Comparison of ENCODE assay signal across 8 cellular contexts in genomic region chr7:24821045-24821853, GRCh38.
DNase-seq lines count a peak whose midpoint lies in the region; ATAC-seq and TF ChIP-seq lines count a peak whose summit lies in the region.

No MANE protein-coding gene starts in this region.

- H3K27me3 ChIP-seq in DND-41 (ENCODE audit: insufficient read depth, low read length, poor library complexity) = no peaks in the 10 kb centered on the region

- H3K4me1 ChIP-seq in DND-41 (ENCODE audit: insufficient read depth, low read length) = peaks cover 36% of the 10 kb centered on the region

- DNase-seq in DND-41 (peak; percentile 94), HT1080 (ENCODE audit: low read depth) (peak; percentile 99), T-helper 9 cell (peak; percentile 62), astrocyte of the cerebellum (ENCODE audit: low read depth) (peak; percentile 73), left lobe of liver (ENCODE audit: low spot score) (no peak), OCI-M2 (lab: John Stamatoyannopoulos, UW; ENCODE audit: unreplicated experiment) (no peak)
- peak; percentile 60 to 64 for DNase-seq in stimulated activated CD8-positive, alpha-beta memory T cell treated with anti-CD3 and anti-CD28 coated beads, Interleukin-2, amount 100 ng/mL, for 1 hour (ENCODE audit: low read depth in 2 of 2)

- peaks cover 27% of the 10 kb centered on the region for H3K36me3 ChIP-seq in DND-41 (ENCODE audit: insufficient read depth, low read length)

- H3K79me2 ChIP-seq in DND-41 (ENCODE audit: insufficient read depth, low read length) = no peaks in the 10 kb centered on the region

- peak overlapping the region; percentile 85 for H3K27ac ChIP-seq in DND-41 (ENCODE audit: low read length)

- in situ Hi-C loops in astrocyte of the cerebellum (cut with HindIII; ENCODE audit: low sequenced_read_pairs) = loop anchor here (25.0 kb wide), 1 partner anchor 241 kb away; no protein-coding TSS in a partner anchor

- H3K4me3 ChIP-seq in DND-41 (ENCODE audit: low read depth in 1 of 2, low read length in 2 of 2) (no peak overlapping the region), astrocyte of the cerebellum (ENCODE audit: low read depth, low read length) (no peak overlapping the region)

- H3K9me3 ChIP-seq in DND-41 (ENCODE audit: insufficient read depth, low read length, severe bottlenecking) = no peaks in the 10 kb centered on the region

- peak; percentile 90 for ATAC-seq in DND-41 (ENCODE audit: insufficient read depth, low read depth)
- ATAC-seq in GM21423 (IDR thresholded peaks at IDR 0.05; ENCODE audit: unreplicated experiment) = peak; percentile 83
- peak; percentile 21 for ATAC-seq in left lobe of liver

- H2AFZ ChIP-seq in DND-41 (ENCODE audit: low read depth, low read length) = no peak overlapping the region

- TF ChIP-seq CTCF in DND-41 (IDR thresholded peaks at IDR 0.05; ENCODE audit: borderline replicate concordance, extremely low read depth, low read length, poor library complexity, severe bottlenecking) (peak; percentile 35), astrocyte of the cerebellum (IDR thresholded peaks at IDR 0.05; ENCODE audit: low read depth, low read length, missing control alignments) (peak; percentile 54)

- 0 out of 2 replicates have a peak, but pooled peaks cover 4% of the 10 kb centered on the region for H4K20me1 ChIP-seq in DND-41 (ENCODE audit: insufficient read depth, low read length)

- peak overlapping the region; percentile 61 for H3K4me2 ChIP-seq in DND-41 (ENCODE audit: insufficient read depth, low read length)

- H3K9ac ChIP-seq in DND-41 (ENCODE audit: low read depth, low read length) = peak overlapping the region; percentile 23; the same call in 1 of the 2 replicates

Comparison
In these comparisons a context has a peak if more than half of its experiments do, and no peak if none do; other contexts are left out.
1. ATAC-seq: peak in every context shown above with its lines; median percentile 90 in DND-41; 83 in GM21423; 21 in left lobe of liver.
2. DNase-seq: peak in DND-41 (single experiment), HT1080 (single experiment), T-helper 9 cell (single experiment), astrocyte of the cerebellum (single experiment) and stimulated activated CD8-positive, alpha-beta memory T cell treated with anti-CD3 and anti-CD28 coated beads, Interleukin-2, amount 100 ng/mL, for 1 hour (2 of 2); none in left lobe of liver (single experiment) and OCI-M2 (single experiment).